In the genomic region with DNA sequence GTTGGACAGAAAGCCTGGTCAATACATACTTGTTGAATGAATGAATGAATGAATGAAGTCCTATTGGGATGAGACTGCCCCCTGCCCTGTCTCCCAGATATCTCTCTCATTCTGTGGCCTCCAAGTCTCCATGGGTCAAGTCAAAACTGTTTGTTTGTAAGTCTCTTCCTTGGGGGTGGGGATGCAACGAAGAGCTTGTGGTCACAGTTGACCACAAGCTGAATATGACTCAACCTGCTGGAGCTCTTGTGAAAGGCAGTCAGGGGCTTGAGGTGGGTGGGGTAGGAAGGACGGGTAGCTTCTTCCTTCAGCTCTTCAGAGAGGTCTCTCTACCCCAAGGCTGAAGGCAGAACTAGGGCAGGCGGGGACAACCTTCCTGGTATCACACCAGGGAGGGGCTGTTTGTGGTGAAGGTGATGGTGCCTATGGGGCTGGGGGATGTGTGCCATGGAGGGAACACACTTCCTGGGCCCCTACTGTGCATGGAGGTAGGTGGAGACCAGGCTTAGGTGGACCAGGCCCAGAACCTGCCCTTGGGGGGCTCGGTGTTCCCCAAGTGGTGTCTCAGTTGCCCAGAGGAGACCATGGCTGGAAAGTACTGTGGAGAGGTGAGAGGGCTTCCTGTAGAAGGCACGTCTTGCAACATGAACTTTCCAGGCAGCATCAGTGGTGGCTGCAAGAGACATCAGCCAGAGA, we compare ENCODE assay signal across 8 cellular contexts. TPM values are rescaled to one million over a fixed set of nuclear protein-coding genes. Genes with fewer than 3 reads are reported as not detected.
DNase-seq lines count a peak whose midpoint lies in the region; ATAC-seq and TF ChIP-seq lines count a peak whose summit lies in the region.

No MANE protein-coding gene starts in this region.

- H3K9ac ChIP-seq in Loucy (ENCODE audit: low read depth, low read length, poor library complexity, severe bottlenecking) (peak overlapping the region; percentile 81), fibroblast of lung (ENCODE audit: insufficient read depth, low read length) (no peak overlapping the region), skeletal muscle satellite cell (ENCODE audit: low read depth, low read length) (no peak overlapping the region)

- peak overlapping the region; percentile 94 for H3K27ac Mint-ChIP-seq in activated CD4-positive, alpha-beta memory T cell treated with anti-CD3 and anti-CD28 coated beads for 36 hours

- CTCF ChIA-PET in activated CD4-positive, alpha-beta memory T cell treated with anti-CD3 and anti-CD28 coated beads for 36 hours (lab: Charles Lee) = interaction anchor here (0.6 to 10.8 kb wide), 6 partner anchors 10 to 205 kb away, joined by 3 to 168 read pairs (median 3); partner anchors contain the start of genes ANGPTL4, MARCHF2, MYO1F and ZNF414

- H3K9me3 ChIP-seq in Loucy (ENCODE audit: insufficient read depth, low read depth, low read length) (no peaks in the 10 kb centered on the region), fibroblast of lung (ENCODE audit: control insufficient read depth, insufficient read depth, low read depth, low read length) (no peaks in the 10 kb centered on the region), skeletal muscle satellite cell (replicated peaks; ENCODE audit: low read length) (no peaks in the 10 kb centered on the region)

- peaks cover 66% of the 10 kb centered on the region for H3K4me1 Mint-ChIP-seq in activated CD4-positive, alpha-beta memory T cell treated with anti-CD3 and anti-CD28 coated beads for 36 hours (ENCODE audit: low read depth)

- ATAC-seq in GM21381 (IDR thresholded peaks at IDR 0.05; ENCODE audit: unreplicated experiment) = peak; percentile 81
- no peak for ATAC-seq in GM19328 (IDR thresholded peaks at IDR 0.05; ENCODE audit: unreplicated experiment)

- H3K4me1 ChIP-seq in Loucy (ENCODE audit: insufficient read depth, low read length, poor library complexity, severe bottlenecking) = peaks cover 62% of the 10 kb centered on the region
- H3K4me1 ChIP-seq in fibroblast of lung (ENCODE audit: control insufficient read depth, extremely low read depth, insufficient read depth, low read length) = peaks cover 8% of the 10 kb centered on the region
- H3K4me1 ChIP-seq in skeletal muscle satellite cell (ENCODE audit: control insufficient read depth, insufficient read depth, low read length) = peaks cover 21% of the 10 kb centered on the region

- no peak overlapping the region for H3K27ac ChIP-seq in fibroblast of lung (ENCODE audit: insufficient read depth, low read length)

- no peak overlapping the region for H2AFZ ChIP-seq in Loucy (ENCODE audit: low read length)
- no peak overlapping the region for H2AFZ ChIP-seq in fibroblast of lung (ENCODE audit: low read length)

- H4K20me1 ChIP-seq in Loucy (ENCODE audit: insufficient read depth, low read length, poor library complexity, severe bottlenecking) (no peaks in the 10 kb centered on the region), fibroblast of lung (ENCODE audit: control insufficient read depth, extremely low read depth, insufficient read depth, low read length) (no peaks in the 10 kb centered on the region)

- intact Hi-C loops in activated CD4-positive, alpha-beta memory T cell treated with anti-CD3 and anti-CD28 coated beads for 36 hours (cut with micrococcal nuclease) = loop anchor here (1.0 kb wide), 2 partner anchors 9 to 54 kb away; no protein-coding TSS in a partner anchor

- H3K27me3 Mint-ChIP-seq in activated CD4-positive, alpha-beta memory T cell treated with anti-CD3 and anti-CD28 coated beads for 36 hours = no peaks in the 10 kb centered on the region

- DNase-seq in Ammon's horn (ENCODE audit: low spot score) (peak; percentile 66), fibroblast of lung (ENCODE audit: low read depth in 2 of 2) (peak; percentile 92 to 96), NCI-H82 (lab: John Stamatoyannopoulos, UW) (no peak)
- DNase-seq in activated CD4-positive, alpha-beta memory T cell treated with anti-CD3 and anti-CD28 coated beads for 36 hours = peak; percentile 83

- peaks cover 6% of the 10 kb centered on the region for H3K36me3 Mint-ChIP-seq in activated CD4-positive, alpha-beta memory T cell treated with anti-CD3 and anti-CD28 coated beads for 36 hours

- 0 out of 2 replicates have a peak, but pooled peaks cover 6% of the 10 kb centered on the region for H3F3A ChIP-seq in Loucy (ENCODE audit: low read depth)

- H3K27me3 ChIP-seq in Loucy (ENCODE audit: insufficient read depth, low read length, poor library complexity, severe bottlenecking) (no peaks in the 10 kb centered on the region), fibroblast of lung (ENCODE audit: control insufficient read depth, insufficient read depth, low read length) (no peaks in the 10 kb centered on the region), skeletal muscle satellite cell (ENCODE audit: control insufficient read depth, insufficient read depth, low read length) (no peaks in the 10 kb centered on the region)

- POLR2A ChIA-PET in activated CD4-positive, alpha-beta memory T cell treated with anti-CD3 and anti-CD28 coated beads for 36 hours (lab: Charles Lee) = interaction anchor here (0.9 to 1.1 kb wide), 4 partner anchors 11 to 54 kb away, joined by 4 read pairs; no protein-coding TSS in a partner anchor

- H3K36me3 ChIP-seq in Loucy (ENCODE audit: insufficient read depth, low read length) (no peaks in the 10 kb centered on the region), fibroblast of lung (ENCODE audit: control insufficient read depth, insufficient read depth, low read length) (no peaks in the 10 kb centered on the region), skeletal muscle satellite cell (ENCODE audit: insufficient read depth, low read length) (no peaks in the 10 kb centered on the region)

- H3K4me2 ChIP-seq in Loucy (ENCODE audit: low read depth, low read length, poor library complexity, severe bottlenecking) (peak overlapping the region; percentile 91), fibroblast of lung (ENCODE audit: extremely low read depth, insufficient read depth, low read length) (peak overlapping the region; percentile 46), skeletal muscle satellite cell (ENCODE audit: low read length) (peak overlapping the region; percentile 72)

- no peaks in the 10 kb centered on the region for H3K9me2 ChIP-seq in Loucy (replicated peaks; ENCODE audit: low read depth, low read length)

- TF ChIP-seq CTCF in Loucy (conservative IDR thresholded peaks at IDR 0.05; ENCODE audit: low read length) = no peak; the same call in 1 of the 2 replicates
- no peak for TF ChIP-seq CTCF in fibroblast of lung (conservative IDR thresholded peaks at IDR 0.05 in 1 of 2, IDR thresholded peaks at IDR 0.05 in 1 of 2; ENCODE audit: low read depth in 1 of 2, low read length in 2 of 2)

- peak overlapping the region; percentile 52 for H3K4me3 Mint-ChIP-seq in activated CD4-positive, alpha-beta memory T cell treated with anti-CD3 and anti-CD28 coated beads for 36 hours

- peaks cover 64% of the 10 kb centered on the region for H3K79me2 ChIP-seq in Loucy (ENCODE audit: insufficient read depth, low read length)
- H3K79me2 ChIP-seq in fibroblast of lung (ENCODE audit: control insufficient read depth, insufficient read depth, low read length) = no peaks in the 10 kb centered on the region

- peak overlapping the region; percentile 69 for H3K4me3 ChIP-seq in Loucy (ENCODE audit: low read length, poor library complexity, severe bottlenecking)
- no peak overlapping the region for H3K4me3 ChIP-seq in fibroblast of lung (replicated peaks in 1 of 4; ENCODE audit: control extremely low read depth in 1 of 4, insufficient read depth in 1 of 4, low read depth in 3 of 4, low read length in 4 of 4)
- H3K4me3 ChIP-seq in skeletal muscle satellite cell (ENCODE audit: low read length) = peak overlapping the region; percentile 46

- no peaks in the 10 kb centered on the region for H3K9me3 Mint-ChIP-seq in activated CD4-positive, alpha-beta memory T cell treated with anti-CD3 and anti-CD28 coated beads for 36 hours

RNA-seq across cellular contexts. Expression of gene MYO1F, which starts 8.0 kb away (rescaled TPM):
- total RNA-seq in activated CD4-positive, alpha-beta memory T cell treated with anti-CD3 and anti-CD28 coated beads for 36 hours = 10 to 100 TPM; 48.7 to 50.1 TPM
- total RNA-seq in fibroblast of lung = under 0.01 and 0.17 TPM in 2 replicates
- polyA plus RNA-seq in fibroblast of lung = 0.03 and 0.08 TPM in 2 replicates
- polyA plus RNA-seq in fibroblast of lung (2012) = 0.67 and 0.83 TPM in 2 replicates
- polyA minus RNA-seq in fibroblast of lung (ENCODE audit: low replicate concordance) = 1.5 TPM in 1 of 2 replicates, not detected in the other
- total RNA-seq in skeletal muscle satellite cell (2012; rRNA removed) = under 0.01 and 0.22 TPM in 2 replicates

RNA-seq across cellular contexts. Expression of gene ADAMTS10, which starts 41.3 kb away (rescaled TPM):
- total RNA-seq in activated CD4-positive, alpha-beta memory T cell treated with anti-CD3 and anti-CD28 coated beads for 36 hours = 1 to 10 TPM; 3.4 to 3.9 TPM
- total RNA-seq in fibroblast of lung = 11.2 and 13.1 TPM in 2 replicates
- polyA plus RNA-seq in fibroblast of lung = 0.81 and 2.0 TPM in 2 replicates
- polyA plus RNA-seq in fibroblast of lung (2012) = 0.97 and 3.3 TPM in 2 replicates
- polyA minus RNA-seq in fibroblast of lung (ENCODE audit: low replicate concordance) = 3.6 and 15.7 TPM in 2 replicates
- 1.3 and 3.1 TPM in 2 replicates for total RNA-seq in skeletal muscle satellite cell (2012; rRNA removed)

RNA-seq across cellular contexts. Expression of gene ZNF414, which starts 55.2 kb away (rescaled TPM):
- 10 to 100 TPM; 19.7 to 24.6 TPM for total RNA-seq in activated CD4-positive, alpha-beta memory T cell treated with anti-CD3 and anti-CD28 coated beads for 36 hours
- 2.8 and 4.0 TPM in 2 replicates for total RNA-seq in fibroblast of lung
- 2.9 and 3.4 TPM in 2 replicates for polyA plus RNA-seq in fibroblast of lung
- 24.1 and 30.1 TPM in 2 replicates for polyA plus RNA-seq in fibroblast of lung (2012)
- polyA minus RNA-seq in fibroblast of lung (ENCODE audit: low replicate concordance) = 4.7 and 8.1 TPM in 2 replicates
- total RNA-seq in skeletal muscle satellite cell (2012; rRNA removed) = 3.3 and 5.3 TPM in 2 replicates

Comparison
In these comparisons a context has a peak if more than half of its experiments do, and no peak if none do; other contexts are left out.
1. H3K4me3 ChIP-seq: peak in Loucy (single experiment) and skeletal muscle satellite cell (single experiment); none in fibroblast of lung (0 of 4).
2. RNA of gene MYO1F, which starts 8.0 kb away (total RNA-seq): 48.7 to 50.1 TPM in activated CD4-positive, alpha-beta memory T cell treated with anti-CD3 and anti-CD28 coated beads for 36 hours; under 0.01 to 0.17 TPM in fibroblast of lung; every median in the first group is over 10 times any median in the second.
3. Peak in every context shown above with its lines, with median percentiles within 50 percentile points of each other: H3K4me2 ChIP-seq.